ENCODE assay signal across 23 cellular contexts in genomic region chr2:19823507-19823906, GRCh38.
"Had no signal": no experiment of that assay in that cellular context is flagged by ENCODE, and none has a peak within 500 bp of the region (broad histone marks: within the 10 kb centered on the region; RNA-seq: fewer than 3 reads in every experiment).

No MANE protein-coding gene starts in this region.

- H3K9me3 Mint-ChIP-seq: activated naive CD4-positive, alpha-beta T cell treated with anti-CD3 and anti-CD28 coated beads for 36 hours; activated T-cell treated with anti-CD3 and anti-CD28 coated beads, Interleukin-2, amount 50 U/mL, for 4 hours had no signal

- H3K27ac ChIP-seq: brain microvascular endothelial cell, Peyer's patch, RWPE1, SJCRH30 had no signal

- H3K36me3 ChIP-seq: brain microvascular endothelial cell, Peyer's patch, SJCRH30 had no signal

- H3K4me3 ChIP-seq: Peyer's patch, SJCRH30 had no signal

- H3K36me3 Mint-ChIP-seq: activated naive CD8-positive, alpha-beta T cell had no signal

- H3K9me3 ChIP-seq: Peyer's patch, SJCRH30 had no signal

- H3K27me3 ChIP-seq: brain microvascular endothelial cell, Peyer's patch, SJCRH30 had no signal

- H3K4me3 Mint-ChIP-seq: activated naive CD4-positive, alpha-beta T cell treated with anti-CD3 and anti-CD28 coated beads for 36 hours; activated naive CD8-positive, alpha-beta T cell; activated T-cell treated with anti-CD3 and anti-CD28 coated beads, Interleukin-2, amount 50 U/mL, for 4 hours had no signal

- ATAC-seq: activated CD4-positive, CD25-positive, alpha-beta regulatory T cell treated with anti-CD3 and anti-CD28 coated beads, Interleukin-2, amount 50 U/mL, for 24 hours; activated T-cell treated with anti-CD3 and anti-CD28 coated beads, Interleukin-2, amount 50 U/mL, for 4 hours; SK-N-SH treated with all-trans-retinoic acid at 6 μM for 48 hours had no signal

- DNase-seq: activated CD4-positive, alpha-beta T cell treated with anti-CD3 and anti-CD28 coated beads for 4 hours; activated effector memory CD4-positive, alpha-beta T cell treated with anti-CD3 and anti-CD28 coated beads, Interleukin-2, amount 50 U/mL, for 16 hours; activated naive CD4-positive, alpha-beta T cell treated with anti-CD3 and anti-CD28 coated beads for 36 hours; activated T-cell treated with anti-CD3 and anti-CD28 coated beads, Interleukin-2, amount 50 U/mL, for 4 hours; brain microvascular endothelial cell; cerebellar nuclear complex; Kasumi-1; NCI-H1105 treated with DMSO at 0.1 percent for 48 hours; NCI-H1436 treated with DMSO at 0.1 percent for 48 hours; NCI-H187; NCI-H2081; NCI-H446 treated with DMSO at 0.1 percent for 48 hours; NCI-H526 treated with DMSO at 0.1 percent for 48 hours; NCI-H82; OCI-M1; Peyer's patch; Right ventricle myocardium superior; SJCRH30; SW 1271 had no signal

- H3K27ac Mint-ChIP-seq: activated naive CD4-positive, alpha-beta T cell treated with anti-CD3 and anti-CD28 coated beads for 36 hours; activated naive CD8-positive, alpha-beta T cell had no signal

- H3K4me1 ChIP-seq: Peyer's patch had no signal
